ENCODE assay signal across 11 cellular contexts in genomic region chr17:76371656-76372628, GRCh38. TPM values are rescaled to one million over a fixed set of nuclear protein-coding genes. Genes with fewer than 3 reads are reported as not detected.
DNase-seq lines count a peak whose midpoint lies in the region; ATAC-seq, FAIRE-seq and TF ChIP-seq lines count a peak whose summit lies in the region.
"Had no signal": no experiment of that assay in that cellular context is flagged by ENCODE, and none has a peak within 500 bp of the region (broad histone marks: within the 10 kb centered on the region; RNA-seq: fewer than 3 reads in every experiment).

No MANE protein-coding gene starts in this region.

- ATAC-seq in HG03108 (IDR thresholded peaks at IDR 0.05; ENCODE audit: unreplicated experiment) (no peak), GM19467 (IDR thresholded peaks at IDR 0.05; ENCODE audit: unreplicated experiment) (no peak)

- H3K4me3 ChIP-seq in skeletal muscle satellite cell (ENCODE audit: low read length) = peak overlapping the region; percentile 29

- peak overlapping the region; percentile 82 for H3K9ac ChIP-seq in skeletal muscle satellite cell (ENCODE audit: low read depth, low read length)

- no peak overlapping the region for H3K27ac Mint-ChIP-seq in mesothelial cell of epicardium
- H3K27ac Mint-ChIP-seq: dendritic cell treated with granulocyte-macrophage colony-stimulating factor and Interleukin-4, amounts not matched to agents 40 ng/mL and 50 ng/mL, for 4 days had no signal

- no peak for FAIRE-seq in D721Med (lab: Jason Lieb, UNC)

- peaks cover 48% of the 10 kb centered on the region for H3K4me1 ChIP-seq in skeletal muscle satellite cell (ENCODE audit: control insufficient read depth, insufficient read depth, low read length)

- no peaks in the 10 kb centered on the region for H3K9me3 ChIP-seq in skeletal muscle satellite cell (replicated peaks; ENCODE audit: low read length)

- TF ChIP-seq CTCF in D721Med (IDR thresholded peaks at IDR 0.05; ENCODE audit: insufficient read depth, missing control alignments) (no peak), mesothelial cell of epicardium (IDR thresholded peaks at IDR 0.05; ENCODE audit: unreplicated experiment) (no peak)

- peak overlapping the region; percentile 66 for H3K4me2 ChIP-seq in skeletal muscle satellite cell (ENCODE audit: low read length)

- H3K4me1 Mint-ChIP-seq in mesothelial cell of epicardium = peaks cover 21% of the 10 kb centered on the region

- H3K36me3 ChIP-seq in skeletal muscle satellite cell (ENCODE audit: insufficient read depth, low read length) = no peaks in the 10 kb centered on the region

- no peaks in the 10 kb centered on the region for H3K9me3 Mint-ChIP-seq in mesothelial cell of epicardium
- H3K9me3 Mint-ChIP-seq: dendritic cell treated with granulocyte-macrophage colony-stimulating factor and Interleukin-4, amounts not matched to agents 40 ng/mL and 50 ng/mL, for 4 days had no signal

- no peak overlapping the region for H3K4me3 Mint-ChIP-seq in mesothelial cell of epicardium
- H3K4me3 Mint-ChIP-seq: dendritic cell treated with granulocyte-macrophage colony-stimulating factor and Interleukin-4, amounts not matched to agents 40 ng/mL and 50 ng/mL, for 4 days had no signal

- in situ Hi-C loops in SK-MEL-5 (cut with HindIII; ENCODE audit: low pct_unique_long_range_greater_than_20kb, low sequenced_read_pairs) = no loop called here

- peak; percentile 99 for DNase-seq in HCEC 1CT
- peak; percentile 84 for DNase-seq in SK-MEL-5 (ENCODE audit: low read depth, low spot score)
- DNase-seq in fibroblast of gingiva (ENCODE audit: low read depth) = peak; percentile 94
- DNase-seq in D721Med (ENCODE audit: insufficient read length, low spot score) = no peak
- no peak for DNase-seq in mesothelial cell of epicardium (ENCODE audit: low spot score in 2 of 2, unreplicated experiment in 2 of 2)
- DNase-seq: activated effector memory CD4-positive, alpha-beta T cell treated with anti-CD3 and anti-CD28 coated beads, Interleukin-2, amount 50 U/mL, for 16 hours; stimulated activated CD4-positive, alpha-beta T cell treated with anti-CD3 and anti-CD28 coated beads, Interleukin-12 subunit alpha, Interleukin-12 subunit beta, amount 100 ng/mL, for 4 hours had no signal

- H3K27me3 Mint-ChIP-seq in mesothelial cell of epicardium (ENCODE audit: low read depth) = no peaks in the 10 kb centered on the region

- H3K27me3 ChIP-seq in skeletal muscle satellite cell (ENCODE audit: control insufficient read depth, insufficient read depth, low read length) = no peaks in the 10 kb centered on the region

- no peaks in the 10 kb centered on the region for H3K36me3 Mint-ChIP-seq in mesothelial cell of epicardium

RNA-seq across cellular contexts. Expression of gene SPHK1, which starts 12.5 kb away (rescaled TPM):
- total RNA-seq in SK-MEL-5 (2014; rRNA removed; shearing (Covaris generic)) = 60.4 and 60.5 TPM in 2 replicates
- 79.0 and 79.8 TPM in 2 replicates for polyA plus RNA-seq in SK-MEL-5 (2015; cell fraction: cytosol; rRNA removed)
- polyA plus RNA-seq in SK-MEL-5 (2015; cell fraction: nucleus; rRNA removed) = 184 and 217 TPM in 2 replicates
- total RNA-seq in skeletal muscle satellite cell (2012; rRNA removed) = 116 and 135 TPM in 2 replicates
- total RNA-seq in mesothelial cell of epicardium = 1.7 to 2.0 TPM (median 1.9 TPM) in 3 replicates

RNA-seq across cellular contexts. Expression of gene PRPSAP1, which starts 18.2 kb away (rescaled TPM):
- total RNA-seq in SK-MEL-5 (2014; rRNA removed; shearing (Covaris generic)) = 42.2 and 43.7 TPM in 2 replicates
- polyA plus RNA-seq in SK-MEL-5 (2015; cell fraction: cytosol; rRNA removed) = 116 and 117 TPM in 2 replicates
- polyA plus RNA-seq in SK-MEL-5 (2015; cell fraction: nucleus; rRNA removed) = 470 and 484 TPM in 2 replicates
- total RNA-seq in skeletal muscle satellite cell (2012; rRNA removed) = 27.1 and 29.9 TPM in 2 replicates
- 51.3 to 57.7 TPM (median 57.6 TPM) in 3 replicates for total RNA-seq in mesothelial cell of epicardium

Comparison
In these comparisons a context has a peak if more than half of its experiments do, and no peak if none do; other contexts are left out.
1. DNase-seq: peak in HCEC 1CT (single experiment), SK-MEL-5 (single experiment) and fibroblast of gingiva (single experiment); none in D721Med (single experiment) and mesothelial cell of epicardium (0 of 2).
2. RNA of gene SPHK1, which starts 12.5 kb away (total RNA-seq): 60.4 to 60.5 TPM in SK-MEL-5; 1.7 to 2.0 TPM in mesothelial cell of epicardium; every median in the first group is over 10 times any median in the second.